In genomic region chr10:15309221-15309620, GRCh38 we compare ENCODE assay signal across 23 cellular contexts.
DNase-seq lines count a peak whose midpoint lies in the region; ATAC-seq, FAIRE-seq and TF ChIP-seq lines count a peak whose summit lies in the region.
"Had no signal": no experiment of that assay in that cellular context is flagged by ENCODE, and none has a peak within 500 bp of the region (broad histone marks: within the 10 kb centered on the region; RNA-seq: fewer than 3 reads in every experiment).

No MANE protein-coding gene starts in this region.

- peaks cover 6% of the 10 kb centered on the region for H3K27me3 Mint-ChIP-seq in progenitor cell of endocrine pancreas
- H3K27me3 Mint-ChIP-seq: CD4-positive, alpha-beta memory T cell had no signal

- no peak for ATAC-seq in HepG2
- ATAC-seq in right lobe of liver = no peak
- no peak for ATAC-seq in K562
- ATAC-seq: A549, GM23338, HCT116 had no signal

- TF ChIP-seq EP300 in HepG2 (IDR thresholded peaks at IDR 0.05; ENCODE audit: low read depth in 2 of 2, low read length in 2 of 2) (no peak), HepG2 (CRISPR knock-in tag; IDR thresholded peaks at IDR 0.05; ENCODE audit: borderline replicate concordance) (no peak), K562 (IDR thresholded peaks at IDR 0.05; ENCODE audit: low read length) (no peak)

- CTCF ChIA-PET in HepG2 (lab: Yijun Ruan, JAX; ENCODE audit: low intra/inter-chr PET ratio, low total read pairs) (no interaction called here), K562 (lab: Yijun Ruan, JAX; ENCODE audit: low intra/inter-chr PET ratio) (no interaction called here)

- H2AFZ ChIP-seq in HepG2 (ENCODE audit: low read length) (no peak overlapping the region), K562 (ENCODE audit: low read depth, low read length) (no peak overlapping the region)
- H2AFZ ChIP-seq: GM23338 had no signal

- POLR2A ChIA-PET in HepG2 (lab: Yijun Ruan, JAX) = no interaction called here
- POLR2A ChIA-PET in K562 (lab: Yijun Ruan, JAX) = interaction anchor here (0.6 to 1.2 kb wide), 2 partner anchors 10 to 824 kb away, joined by 3 to 5 read pairs; no protein-coding TSS in a partner anchor

- H3K9me3 Mint-ChIP-seq in progenitor cell of endocrine pancreas (ENCODE audit: low read depth) = no peaks in the 10 kb centered on the region
- H3K9me3 Mint-ChIP-seq: CD4-positive, alpha-beta memory T cell; GM23338; H9; HFFc6 had no signal

- no peak for TF ChIP-seq CTCF in HepG2 (CRISPR knock-in tag; IDR thresholded peaks at IDR 0.05)
- TF ChIP-seq CTCF in right lobe of liver (IDR thresholded peaks at IDR 0.05) = no peak
- TF ChIP-seq CTCF in K562 (IDR thresholded peaks at IDR 0.05 in 2 of 3, conservative IDR thresholded peaks at IDR 0.05 in 1 of 3; ENCODE audit: insufficient read depth in 2 of 3, low read depth in 1 of 3, low read length in 3 of 3) = no peak
- no peak for TF ChIP-seq CTCF in progenitor cell of endocrine pancreas (IDR thresholded peaks at IDR 0.05; ENCODE audit: unreplicated experiment)

- DNase-seq in HepG2 (ENCODE audit: low spot score) (no peak), right lobe of liver (no peak), K562 (ENCODE audit: extremely low read depth in 1 of 4, low spot score in 3 of 4) (no peak), progenitor cell of endocrine pancreas (ENCODE audit: low spot score, unreplicated experiment) (no peak), putamen (ENCODE audit: low spot score) (no peak), SJCRH30 (no peak)
- DNase-seq in activated T-cell treated with anti-CD3 and anti-CD28 coated beads, Interleukin-2, amount 50 U/mL, for 48 hours = no peak
- DNase-seq: 8988T; ACHN; C1 segment of cervical spinal cord; Calu3; CD4-positive, alpha-beta memory T cell; COR-L47; DMS53; DMS79 treated with DMSO at 0.1 percent for 48 hours; GF-D8; H9; HFFc6 had no signal

- in situ Hi-C loops in HepG2 (cut with HindIII; ENCODE audit: extremely low pct_ligation_motif_present, low pct_unique_long_range_greater_than_20kb) = no loop called here
- in situ Hi-C loops in K562 (cut with MboI) = no loop called here

- no peak overlapping the region for H3K9ac ChIP-seq in HepG2 (ENCODE audit: insufficient read depth, low read depth, low read length)
- H3K9ac ChIP-seq in K562 (ENCODE audit: insufficient read depth in 1 of 2, low read depth in 2 of 2, low read length in 2 of 2) = no peak overlapping the region

- FAIRE-seq in HepG2 (lab: Jason Lieb, UNC) = no peak
- no peak for FAIRE-seq in K562 (lab: Jason Lieb, UNC)
- FAIRE-seq: A549, GM12891, GM18507 had no signal

- TF ChIP-seq RAD21 in HepG2 (CRISPR knock-in tag; IDR thresholded peaks at IDR 0.05) (no peak), K562 (CRISPR knock-in tag; conservative IDR thresholded peaks at IDR 0.05 in 1 of 2, IDR thresholded peaks at IDR 0.05 in 1 of 2) (no peak)

- no peak overlapping the region for H3K4me3 Mint-ChIP-seq in progenitor cell of endocrine pancreas (ENCODE audit: low read depth)
- H3K4me3 Mint-ChIP-seq: CD4-positive, alpha-beta memory T cell; GM23338; H9; HFFc6 had no signal

- H3K4me3 ChIP-seq in HepG2 (replicated peaks in 1 of 3; ENCODE audit: insufficient read depth in 1 of 3, low read depth in 2 of 3, low read length in 3 of 3) (no peak overlapping the region), right lobe of liver (no peak overlapping the region), K562 (no peak overlapping the region), SJCRH30 (no peak overlapping the region)
- H3K4me3 ChIP-seq: A549, GM23338 had no signal

- H3K4me1 Mint-ChIP-seq in progenitor cell of endocrine pancreas (ENCODE audit: low read depth) = peaks cover 15% of the 10 kb centered on the region

- H3K9me3 ChIP-seq in HepG2 (ENCODE audit: low read length) (no peaks in the 10 kb centered on the region), right lobe of liver (no peaks in the 10 kb centered on the region), K562 (replicated peaks; ENCODE audit: control insufficient read depth, insufficient read depth, low read depth, low read length) (no peaks in the 10 kb centered on the region), SJCRH30 (replicated peaks) (no peaks in the 10 kb centered on the region)
- H3K9me3 ChIP-seq: A549 had no signal

- BruUV-seq in HepG2 (replicated peaks; lab: Mats Ljungman, UMichigan) = no TSS peak
- BruUV-seq in K562 (replicated peaks; lab: Mats Ljungman, UMichigan) = no TSS peak

- H3K27me3 ChIP-seq in HepG2 (ENCODE audit: control insufficient read depth in 1 of 2, insufficient read depth in 2 of 2, low read length in 2 of 2) (no peaks in the 10 kb centered on the region), right lobe of liver (no peaks in the 10 kb centered on the region), K562 (ENCODE audit: control insufficient read depth in 2 of 2, insufficient read depth in 2 of 2, low read length in 2 of 2) (peaks cover 2 to 11% of the 10 kb centered on the region in 2 experiments; a peak in 3 of 5 replicates), SJCRH30 (no peaks in the 10 kb centered on the region)

- no peak for TF ChIP-seq POLR2A in HepG2 (IDR thresholded peaks at IDR 0.05; ENCODE audit: insufficient read depth in 1 of 2, low read depth in 2 of 2, low read length in 2 of 2)
- TF ChIP-seq POLR2A in right lobe of liver (IDR thresholded peaks at IDR 0.05) = no peak
- no peak for TF ChIP-seq POLR2A in K562 (conservative IDR thresholded peaks at IDR 0.05)

- peaks cover 4 to 7% of the 10 kb centered on the region in 2 experiments; a peak in 1 of 5 replicates for H3K36me3 ChIP-seq in HepG2 (replicated peaks in 1 of 2; ENCODE audit: control insufficient read depth in 1 of 2, insufficient read depth in 2 of 2, low read length in 2 of 2)
- H3K36me3 ChIP-seq in right lobe of liver = no peaks in the 10 kb centered on the region
- no peaks in the 10 kb centered on the region for H3K36me3 ChIP-seq in K562 (ENCODE audit: control insufficient read depth, insufficient read depth, low read length)
- H3K36me3 ChIP-seq in SJCRH30 = no peaks in the 10 kb centered on the region

- intact Hi-C loops in HepG2 (cut with micrococcal nuclease; ENCODE audit: unreplicated experiment) (no loop called here), right lobe of liver (cut with DNase I) (no loop called here), K562 (cut with micrococcal nuclease) (no loop called here)

- 99% methylated on average over 10 of the region's 10 CpGs for WGBS in HepG2 (ENCODE audit: low lambda C conversion rate)
- WGBS in right lobe of liver (ENCODE audit: insufficient coverage, low coverage, low lambda C conversion rate, missing lambda C conversion rate) = 94% methylated on average over 10 of the region's 10 CpGs
- 61% methylated on average over 10 of the region's 10 CpGs for WGBS in K562 (ENCODE audit: insufficient coverage, low coverage, missing lambda C conversion rate)

- H3K36me3 Mint-ChIP-seq in progenitor cell of endocrine pancreas (ENCODE audit: insufficient read depth) = peaks cover 7% of the 10 kb centered on the region
- H3K36me3 Mint-ChIP-seq: CD4-positive, alpha-beta memory T cell had no signal

- H3K4me1 ChIP-seq in HepG2 (ENCODE audit: insufficient read depth, low read length) = 0 out of 2 replicates have a peak, but pooled peaks cover 8% of the 10 kb centered on the region
- peaks cover 0 to 10% (median 3%) of the 10 kb centered on the region in 4 donors for H3K4me1 ChIP-seq in right lobe of liver
- H3K4me1 ChIP-seq in K562 (replicated peaks in 1 of 2; ENCODE audit: control insufficient read depth in 2 of 2, insufficient read depth in 2 of 2, low read length in 2 of 2) = peaks cover 0 to 14% of the 10 kb centered on the region in 2 experiments; a peak in 4 of 5 replicates
- H3K4me1 ChIP-seq in SJCRH30 = no peaks in the 10 kb centered on the region
- H3K4me1 ChIP-seq: A549 had no signal

- peak overlapping the region; percentile 16 for H3K27ac Mint-ChIP-seq in progenitor cell of endocrine pancreas
- H3K27ac Mint-ChIP-seq: CD4-positive, alpha-beta memory T cell; GM23338; HFFc6 had no signal

- H3K27ac ChIP-seq in HepG2 (ENCODE audit: extremely low read length, insufficient read depth, low read length) (no peak overlapping the region), right lobe of liver (no peak overlapping the region), K562 (ENCODE audit: extremely low read depth, low read depth, low read length) (no peak overlapping the region), SJCRH30 (no peak overlapping the region)
- H3K27ac ChIP-seq: A549 had no signal

- H3K4me2 ChIP-seq in HepG2 (ENCODE audit: low read depth, low read length) (no peak overlapping the region), K562 (ENCODE audit: insufficient read depth, low read length) (no peak overlapping the region)
- H3K4me2 ChIP-seq: A549, GM23338 had no signal

- no peaks in the 10 kb centered on the region for H3K9me1 ChIP-seq in K562 (ENCODE audit: control insufficient read depth, insufficient read depth, low read length)

- H4K20me1 ChIP-seq in HepG2 (ENCODE audit: insufficient read depth, low read length) = no peaks in the 10 kb centered on the region
- H4K20me1 ChIP-seq in K562 (replicated peaks; ENCODE audit: control insufficient read depth, insufficient read depth, low read length) = no peaks in the 10 kb centered on the region

- H3K79me2 ChIP-seq in HepG2 (ENCODE audit: insufficient read depth, low read length) = peaks cover 19% of the 10 kb centered on the region
- H3K79me2 ChIP-seq in K562 (ENCODE audit: control insufficient read depth, insufficient read depth, low read length) = no peaks in the 10 kb centered on the region

TF ChIP-seq in HepG2, 621 proteins besides CTCF, POLR2A, EP300 and RAD21:
- TF ChIP-seq ZNF350 (CRISPR knock-in tag; IDR thresholded peaks at IDR 0.05; ENCODE audit: borderline replicate concordance, low read depth) (no peak), SAP130 (CRISPR knock-in tag; IDR thresholded peaks at IDR 0.05; ENCODE audit: low read depth) (no peak), ZNF121 (CRISPR knock-in tag; IDR thresholded peaks at IDR 0.05) (peak; percentile 83), ZNF3 (CRISPR knock-in tag; IDR thresholded peaks at IDR 0.05) (no peak)

TF ChIP-seq in K562, 482 proteins besides CTCF, POLR2A, EP300 and RAD21:
- TF ChIP-seq NFYB (IDR thresholded peaks at IDR 0.05; ENCODE audit: extremely low read depth, insufficient read length) (no peak), ZNF121 (CRISPR knock-in tag; conservative IDR thresholded peaks at IDR 0.05) (peak; percentile 72)

Comparison
In these comparisons a context has a peak if more than half of its experiments do, and no peak if none do; other contexts are left out.
1. Of the 241 proteins assayed by ChIP-seq in both HepG2 and K562: peak only in HepG2: none; only in K562: none; in both: ZNF121; in neither: 240.